21 cellular contexts compared by ENCODE assay signal in genomic region chr4:42709392-42710065, GRCh38. TPM values are rescaled to one million over a fixed set of nuclear protein-coding genes. Genes with fewer than 3 reads are reported as not detected.
A peak's percentile ranks its signal among the peaks of the same experiment; 100 is the strongest.
DNase-seq lines count a peak whose midpoint lies in the region; ATAC-seq, FAIRE-seq and TF ChIP-seq lines count a peak whose summit lies in the region.
"Had no signal": no experiment of that assay in that cellular context is flagged by ENCODE, and none has a peak within 500 bp of the region (broad histone marks: within the 10 kb centered on the region; RNA-seq: fewer than 3 reads in every experiment).

No MANE protein-coding gene starts in this region.

- H3K9me3 ChIP-seq in pancreas (no peaks in the 10 kb centered on the region), uterus (no peaks in the 10 kb centered on the region), tibial artery (no peaks in the 10 kb centered on the region)
- H3K9me3 ChIP-seq: ascending aorta had no signal

- H3K27me3 ChIP-seq in pancreas: no peaks in the 10 kb centered on the region
- no peaks in the 10 kb centered on the region for H3K27me3 ChIP-seq in uterus
- no peaks in the 10 kb centered on the region for H3K27me3 ChIP-seq in tibial artery
- H3K27me3 ChIP-seq: ascending aorta had no signal

- H3K36me3 ChIP-seq in pancreas: no peaks in the 10 kb centered on the region
- no peaks in the 10 kb centered on the region for H3K36me3 ChIP-seq in uterus
- no peaks in the 10 kb centered on the region for H3K36me3 ChIP-seq in tibial artery
- H3K36me3 ChIP-seq: ascending aorta had no signal

- FAIRE-seq in pancreas (lab: Jason Lieb, UNC): no peak

- ATAC-seq in pancreas: peak; percentile 52 to 81 (median 69)
- ATAC-seq: activated naive CD4-positive, alpha-beta T cell treated with anti-CD3 and anti-CD28 coated beads, Interleukin-2, amount 50 U/mL, for 72 hours; activated T-helper 17 cell treated with anti-CD3 and anti-CD28 coated beads, Interleukin-2, amount 50 U/mL, for 72 hours; Right ventricle myocardium inferior had no signal

- H3K4me1 ChIP-seq in pancreas (peaks cover 0 to 8% (median 7%) of the 10 kb centered on the region in 3 donors), uterus (no peaks in the 10 kb centered on the region), tibial artery (no peaks in the 10 kb centered on the region)
- H3K4me1 ChIP-seq: ascending aorta had no signal

- TF ChIP-seq CTCF in LNCaP clone FGC (IDR thresholded peaks at IDR 0.05; ENCODE audit: control insufficient read depth, extremely low read depth, insufficient read depth) (no peak), pancreas (IDR thresholded peaks at IDR 0.05) (no peak), uterus (IDR thresholded peaks at IDR 0.05) (no peak), tibial artery (IDR thresholded peaks at IDR 0.05) (no peak)

- H3K4me3 ChIP-seq in LNCaP clone FGC (ENCODE audit: low read depth, low read length): peak overlapping the region; percentile 9; the same call in 1 of the 2 replicates
- H3K4me3 ChIP-seq in pancreas: no peak overlapping the region
- no peak overlapping the region for H3K4me3 ChIP-seq in uterus
- H3K4me3 ChIP-seq in tibial artery: no peak overlapping the region
- H3K4me3 ChIP-seq: ascending aorta had no signal

- TF ChIP-seq POLR2A in uterus (IDR thresholded peaks at IDR 0.05): no peak

- DNase-seq in COR-L47 (lab: John Stamatoyannopoulos, UW) (peak; percentile 3), LNCaP clone FGC (ENCODE audit: low read depth) (peak; percentile 89), caudate nucleus (lab: John Stamatoyannopoulos, UW) (no peak), pancreas (no peak), uterus (no peak), NCI-H1930 (lab: John Stamatoyannopoulos, UW) (no peak), DMS153 (lab: John Stamatoyannopoulos, UW) (no peak), tibial artery (no peak)
- DNase-seq: activated B cell treated with CpG ODN at 0.5 μM for 24 hours; activated CD4-positive, alpha-beta T cell treated with anti-CD3 and anti-CD28 coated beads, Interleukin-2, amount 50 U/mL, for 4 hours; activated CD8-positive, alpha-beta memory T cell treated with anti-CD3 and anti-CD28 coated beads, Interleukin-2, amount 50 U/mL, for 4 hours; Calu3; EL; kidney glomerular epithelial cell; mammary epithelial cell; NCI-H146; NCI-H69 had no signal

- WGBS in pancreas, 2 donors: 19% methylated on average over 5 of the region's 5 CpGs

- intact Hi-C loops in pancreas (cut with DNase I): no loop called here
- intact Hi-C loops in uterus (cut with DNase I; ENCODE audit: low total_unique reads): no loop called here
- intact Hi-C loops in tibial artery (cut with DNase I; ENCODE audit: low total_unique reads): no loop called here

- peak overlapping the region; percentile 86 for H3K27ac ChIP-seq in caudate nucleus (ENCODE audit: low read depth, low read length)
- no peak overlapping the region for H3K27ac ChIP-seq in pancreas
- no peak overlapping the region for H3K27ac ChIP-seq in uterus
- H3K27ac ChIP-seq in tibial artery: no peak overlapping the region
- H3K27ac ChIP-seq: ascending aorta had no signal

RNA-seq across cellular contexts. Expression of gene ATP8A1, which starts 52.6 kb away (rescaled TPM):
- total RNA-seq in pancreas: 10 to 100 TPM in 4 of 6 donors, 1 to 10 TPM in 2; 8.2 to 15.3 (median 11.1) TPM
- polyA plus RNA-seq in pancreas: 10 to 100 TPM in 1 of 2 donors, 1 to 10 TPM in 1; 4.8 to 11.2 TPM
- 10 to 100 TPM; 21.3 to 34.7 (median 25.9) TPM for total RNA-seq in uterus

Comparison
In these comparisons a context has a peak if more than half of its experiments do, and no peak if none do; other contexts are left out.
1. DNase-seq: peak in COR-L47 (single experiment) and LNCaP clone FGC (single experiment); none in caudate nucleus (0 of 61), pancreas (0 of 6), uterus (0 of 2), NCI-H1930 (0 of 2), DMS153 (single experiment) and tibial artery (0 of 2).